ENCODE assay signal across 1 cellular context in genomic region chr6:30614843-30615218, GRCh38.
TF ChIP-seq lines count a peak whose summit lies in the region.

No MANE protein-coding gene starts in this region.

TF ChIP-seq in H1, 55 proteins besides CTCF, POLR2A, EP300 and RAD21:
- TF ChIP-seq TAF1 (IDR thresholded peaks at IDR 0.05; ENCODE audit: low read depth, low read length) (peak; percentile 90), CHD7 (IDR thresholded peaks at IDR 0.05; ENCODE audit: insufficient replicate concordance, low read length) (peak; percentile 84), CBX5 (IDR thresholded peaks at IDR 0.05; ENCODE audit: low read depth, low read length) (no peak), EGR1 (IDR thresholded peaks at IDR 0.05; ENCODE audit: borderline replicate concordance, low read depth, low read length) (no peak), NRF1 (IDR thresholded peaks at IDR 0.05; ENCODE audit: low read depth, low read length) (no peak), SP4 (IDR thresholded peaks at IDR 0.05; ENCODE audit: low read length) (no peak), KDM5A (IDR thresholded peaks at IDR 0.05; ENCODE audit: low read length) (no peak), BRCA1 (IDR thresholded peaks at IDR 0.05; ENCODE audit: low read depth, low read length) (no peak), YY1 (IDR thresholded peaks at IDR 0.05; ENCODE audit: low read depth, low read length) (peak; percentile 96), KDM1A (IDR thresholded peaks at IDR 0.05; ENCODE audit: borderline replicate concordance, low read length) (no peak), CHD2 (IDR thresholded peaks at IDR 0.05; ENCODE audit: low read length) (peak; percentile 5; the same call in 1 of the 2 replicates), TBP (IDR thresholded peaks at IDR 0.05; ENCODE audit: low read depth, low read length) (peak; percentile 67; the same call in 1 of the 2 replicates), CREB1 (IDR thresholded peaks at IDR 0.05) (0 out of 2 replicates have a peak, but pooled peaks have one; percentile 1), RXRA (IDR thresholded peaks at IDR 0.05; ENCODE audit: insufficient read depth, low read depth, low read length) (no peak), GTF2F1 (IDR thresholded peaks at IDR 0.05; ENCODE audit: borderline replicate concordance, low read depth, low read length) (0 out of 2 replicates have a peak, but pooled peaks have one; percentile 41), ATF2 (IDR thresholded peaks at IDR 0.05; ENCODE audit: low read length) (peak; percentile 97; the same call in 1 of the 2 replicates), JUND (IDR thresholded peaks at IDR 0.05; ENCODE audit: low read length) (0 out of 2 replicates have a peak, but pooled peaks have one; percentile 70), CEBPB (IDR thresholded peaks at IDR 0.05; ENCODE audit: low read depth, low read length) (peak; percentile 89), POLR2AphosphoS5 (IDR thresholded peaks at IDR 0.05; ENCODE audit: low read depth, low read length) (no peak; the same call in 1 of the 2 replicates), SIRT6 (IDR thresholded peaks at IDR 0.05; ENCODE audit: low read length) (no peak)
